ENCODE assay signal across 10 cellular contexts in genomic region chr2:113212245-113213060, GRCh38. TPM values are rescaled to one million over a fixed set of nuclear protein-coding genes. Genes with fewer than 3 reads are reported as not detected.
A peak's percentile ranks its signal among the peaks of the same experiment; 100 is the strongest.
DNase-seq lines count a peak whose midpoint lies in the region; TF ChIP-seq lines count a peak whose summit lies in the region.
"Had no signal": no experiment of that assay in that cellular context is flagged by ENCODE, and none has a peak within 500 bp of the region (broad histone marks: within the 10 kb centered on the region; RNA-seq: fewer than 3 reads in every experiment).

No MANE protein-coding gene starts in this region.

- peak overlapping the region; percentile 9 for H3K27ac ChIP-seq in colonic mucosa
- no peak overlapping the region for H3K27ac ChIP-seq in mesendoderm (ENCODE audit: low read depth, low read length)
- peak overlapping the region; percentile 92 to 97 (median 94) for H3K27ac ChIP-seq in thyroid gland

- peak overlapping the region; percentile 39 for H3K56ac ChIP-seq in mesendoderm (ENCODE audit: low read length)

- H3K9me3 ChIP-seq in colonic mucosa: no peaks in the 10 kb centered on the region
- no peaks in the 10 kb centered on the region for H3K9me3 ChIP-seq in thyroid gland
- H3K9me3 ChIP-seq in MG63: no peaks in the 10 kb centered on the region

- H3K4me3 ChIP-seq in colonic mucosa: no peak overlapping the region
- H3K4me3 ChIP-seq in mesendoderm (ENCODE audit: low read length): no peak overlapping the region
- H3K4me3 ChIP-seq in thyroid gland (replicated peaks in 1 of 3): no peak overlapping the region
- H3K4me3 ChIP-seq in MG63: no peak overlapping the region

- WGBS in mesendoderm (ENCODE audit: extremely low coverage, insufficient coverage, low lambda C conversion rate): no CpG with 5 or more reads among the region's 26 CpGs
- 5 to 17% methylated on average over 13 to 22 of the region's 26 CpGs for WGBS in thyroid gland, 2 donors

- intact Hi-C loops in colonic mucosa (cut with DNase I): no loop called here
- intact Hi-C loops in thyroid gland (cut with DNase I): no loop called here

- no peak overlapping the region for H2BK120ac ChIP-seq in mesendoderm (ENCODE audit: low read depth, low read length)

- H3K79me1 ChIP-seq in mesendoderm (ENCODE audit: low read length): no peaks in the 10 kb centered on the region

- peak in 1 of 2 donors; percentile 61 for TF ChIP-seq POLR2A in thyroid gland (IDR thresholded peaks at IDR 0.05)

- peak overlapping the region; percentile 30 for H4K5ac ChIP-seq in mesendoderm (ENCODE audit: low read length)

- no peak overlapping the region for H3K4me2 ChIP-seq in mesendoderm (ENCODE audit: low read length)

- no peak overlapping the region for H3K23ac ChIP-seq in mesendoderm (ENCODE audit: low read length)

- H2AK5ac ChIP-seq in mesendoderm (ENCODE audit: low read length): no peak overlapping the region

- H3K36me3 ChIP-seq in colonic mucosa: no peaks in the 10 kb centered on the region
- H3K36me3 ChIP-seq in mesendoderm (ENCODE audit: control insufficient read depth, insufficient read depth, low read length): no peaks in the 10 kb centered on the region
- H3K36me3 ChIP-seq in thyroid gland: no peaks in the 10 kb centered on the region
- H3K36me3 ChIP-seq in MG63: no peaks in the 10 kb centered on the region

- H3K9ac ChIP-seq in colonic mucosa (ENCODE audit: low read depth in 2 of 2, low read length in 2 of 2): no peak overlapping the region
- no peak overlapping the region for H3K9ac ChIP-seq in mesendoderm (ENCODE audit: low read length)

- H3K27me3 ChIP-seq in colonic mucosa (no peaks in the 10 kb centered on the region), mesendoderm (ENCODE audit: insufficient read depth, low read length, poor library complexity) (no peaks in the 10 kb centered on the region), thyroid gland (no peaks in the 10 kb centered on the region), MG63 (no peaks in the 10 kb centered on the region)

- DNase-seq in DMS79 treated with DMSO at 0.1 percent for 48 hours (lab: John Stamatoyannopoulos, UW): peak; percentile 33
- no peak for DNase-seq in DMS79 (lab: John Stamatoyannopoulos, UW)
- DNase-seq in colonic mucosa: no peak
- DNase-seq in mesendoderm: no peak
- peak; percentile 81 to 85 for DNase-seq in thyroid gland
- DNase-seq in activated CD8-positive, alpha-beta memory T cell treated with anti-CD3 and anti-CD28 coated beads, Interleukin-2, amount 50 U/mL, for 48 hours: no peak
- DNase-seq in activated gamma-delta T cell treated with Interleukin-2 at 50 U/mL for 16 hours: no peak
- no peak for DNase-seq in MG63
- DNase-seq: activated naive CD8-positive, alpha-beta T cell treated with anti-CD3 and anti-CD28 coated beads, Interleukin-2, amount 10 ng/mL, durations not matched to agents 7 days and 5 days; naive thymus-derived CD4-positive, alpha-beta T cell had no signal

- no peak overlapping the region for H2BK5ac ChIP-seq in mesendoderm (ENCODE audit: low read length)

- H2BK15ac ChIP-seq in mesendoderm (replicated peaks; ENCODE audit: low read depth): no peak overlapping the region

- H3K79me2 ChIP-seq in mesendoderm (ENCODE audit: control insufficient read depth, insufficient read depth, low read length): no peaks in the 10 kb centered on the region

- H4K8ac ChIP-seq in mesendoderm (ENCODE audit: low read depth, low read length): no peak overlapping the region

- H3K18ac ChIP-seq in mesendoderm (ENCODE audit: low read length): no peak overlapping the region

- H3K4me1 ChIP-seq in colonic mucosa (no peaks in the 10 kb centered on the region), mesendoderm (ENCODE audit: control insufficient read depth, low read depth, low read length) (peaks cover 1% of the 10 kb centered on the region), thyroid gland (peaks cover 69 to 94% of the 10 kb centered on the region in 2 donors)

- H3K4ac ChIP-seq in mesendoderm (ENCODE audit: low read depth, low read length): peak overlapping the region; percentile 21

- no peak for TF ChIP-seq CTCF in colonic mucosa (IDR thresholded peaks at IDR 0.05)
- TF ChIP-seq CTCF in thyroid gland (IDR thresholded peaks at IDR 0.05): no peak

RNA-seq across cellular contexts. Expression of gene PSD4, which starts 38.7 kb away (rescaled TPM):
- total RNA-seq in colonic mucosa: 10 to 100 TPM; 36.5 to 50.6 TPM
- 0.87 TPM for polyA plus RNA-seq in mesendoderm (2013, experiment 1 of 2)
- polyA plus RNA-seq in mesendoderm (2013, experiment 2 of 2): 0.90 TPM
- 100 to 1,000 TPM in 3 of 4 donors, 10 to 100 TPM in 1; 63.7 to 136 (median 111) TPM for total RNA-seq in thyroid gland
- total RNA-seq in MG63 (2014; rRNA removed; shearing (Covaris generic); ENCODE audit: low replicate concordance): 0.16 and 0.59 TPM in 2 replicates

Comparison
In these comparisons a context has a peak if more than half of its experiments do, and no peak if none do; other contexts are left out.
1. DNase-seq: peak in DMS79 treated with DMSO at 0.1 percent for 48 hours (single experiment) and thyroid gland (2 of 2); none in DMS79 (single experiment), colonic mucosa (single experiment), mesendoderm (single experiment), activated CD8-positive, alpha-beta memory T cell treated with anti-CD3 and anti-CD28 coated beads, Interleukin-2, amount 50 U/mL, for 48 hours (single experiment), activated gamma-delta T cell treated with Interleukin-2 at 50 U/mL for 16 hours (single experiment) and MG63 (single experiment).
2. RNA of gene PSD4, which starts 38.7 kb away (total RNA-seq): 63.7 to 136 TPM in thyroid gland and 36.5 to 50.6 TPM in colonic mucosa; 0.16 to 0.59 TPM in MG63; every median in the first group is over 10 times any median in the second.